ENCODE assay signal across 1 cellular context in the genomic region with DNA sequence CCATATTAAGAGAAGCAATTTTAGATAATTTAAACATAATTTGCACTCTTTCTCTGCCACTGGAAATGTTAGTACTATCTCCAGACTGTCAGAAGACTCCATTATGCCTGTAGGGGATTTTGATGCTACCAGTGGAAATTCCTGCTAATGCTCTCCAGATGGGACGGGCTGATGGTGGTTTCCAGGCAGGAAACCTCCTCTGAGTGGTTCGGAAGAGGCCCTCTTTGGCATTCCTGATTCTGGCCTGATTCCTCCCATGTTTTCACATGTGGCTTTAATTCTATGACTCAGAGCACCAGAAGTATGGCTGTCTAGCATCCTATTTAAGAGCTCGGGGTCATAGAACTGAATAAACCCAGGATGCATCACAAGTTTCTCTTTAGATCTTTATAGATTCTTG.
TF ChIP-seq lines count a peak whose summit lies in the region.

No MANE protein-coding gene starts in this region.

TF ChIP-seq in WTC11, 78 proteins besides CTCF, POLR2A, EP300 and RAD21 (continued from another document):
- TF ChIP-seq, protein P1, sequence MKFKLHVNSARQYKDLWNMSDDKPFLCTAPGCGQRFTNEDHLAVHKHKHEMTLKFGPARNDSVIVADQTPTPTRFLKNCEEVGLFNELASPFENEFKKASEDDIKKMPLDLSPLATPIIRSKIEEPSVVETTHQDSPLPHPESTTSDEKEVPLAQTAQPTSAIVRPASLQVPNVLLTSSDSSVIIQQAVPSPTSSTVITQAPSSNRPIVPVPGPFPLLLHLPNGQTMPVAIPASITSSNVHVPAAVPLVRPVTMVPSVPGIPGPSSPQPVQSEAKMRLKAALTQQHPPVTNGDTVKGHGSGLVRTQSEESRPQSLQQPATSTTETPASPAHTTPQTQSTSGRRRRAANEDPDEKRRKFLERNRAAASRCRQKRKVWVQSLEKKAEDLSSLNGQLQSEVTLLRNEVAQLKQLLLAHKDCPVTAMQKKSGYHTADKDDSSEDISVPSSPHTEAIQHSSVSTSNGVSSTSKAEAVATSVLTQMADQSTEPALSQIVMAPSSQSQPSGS (CRISPR knock-in tag; IDR thresholded peaks at IDR 0.05; ENCODE audit: borderline replicate concordance, low read depth): no peak
- no peak for TF ChIP-seq TP53 (CRISPR knock-in tag; IDR thresholded peaks at IDR 0.05)
- TF ChIP-seq, protein P2, sequence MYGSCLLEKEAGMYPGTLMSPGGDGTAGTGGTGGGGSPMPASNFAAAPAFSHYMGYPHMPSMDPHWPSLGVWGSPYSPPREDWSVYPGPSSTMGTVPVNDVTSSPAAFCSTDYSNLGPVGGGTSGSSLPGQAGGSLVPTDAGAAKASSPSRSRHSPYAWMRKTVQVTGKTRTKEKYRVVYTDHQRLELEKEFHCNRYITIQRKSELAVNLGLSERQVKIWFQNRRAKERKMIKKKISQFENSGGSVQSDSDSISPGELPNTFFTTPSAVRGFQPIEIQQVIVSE (CRISPR knock-in tag; IDR thresholded peaks at IDR 0.05; ENCODE audit: borderline replicate concordance): no peak
- TF ChIP-seq, protein P3, sequence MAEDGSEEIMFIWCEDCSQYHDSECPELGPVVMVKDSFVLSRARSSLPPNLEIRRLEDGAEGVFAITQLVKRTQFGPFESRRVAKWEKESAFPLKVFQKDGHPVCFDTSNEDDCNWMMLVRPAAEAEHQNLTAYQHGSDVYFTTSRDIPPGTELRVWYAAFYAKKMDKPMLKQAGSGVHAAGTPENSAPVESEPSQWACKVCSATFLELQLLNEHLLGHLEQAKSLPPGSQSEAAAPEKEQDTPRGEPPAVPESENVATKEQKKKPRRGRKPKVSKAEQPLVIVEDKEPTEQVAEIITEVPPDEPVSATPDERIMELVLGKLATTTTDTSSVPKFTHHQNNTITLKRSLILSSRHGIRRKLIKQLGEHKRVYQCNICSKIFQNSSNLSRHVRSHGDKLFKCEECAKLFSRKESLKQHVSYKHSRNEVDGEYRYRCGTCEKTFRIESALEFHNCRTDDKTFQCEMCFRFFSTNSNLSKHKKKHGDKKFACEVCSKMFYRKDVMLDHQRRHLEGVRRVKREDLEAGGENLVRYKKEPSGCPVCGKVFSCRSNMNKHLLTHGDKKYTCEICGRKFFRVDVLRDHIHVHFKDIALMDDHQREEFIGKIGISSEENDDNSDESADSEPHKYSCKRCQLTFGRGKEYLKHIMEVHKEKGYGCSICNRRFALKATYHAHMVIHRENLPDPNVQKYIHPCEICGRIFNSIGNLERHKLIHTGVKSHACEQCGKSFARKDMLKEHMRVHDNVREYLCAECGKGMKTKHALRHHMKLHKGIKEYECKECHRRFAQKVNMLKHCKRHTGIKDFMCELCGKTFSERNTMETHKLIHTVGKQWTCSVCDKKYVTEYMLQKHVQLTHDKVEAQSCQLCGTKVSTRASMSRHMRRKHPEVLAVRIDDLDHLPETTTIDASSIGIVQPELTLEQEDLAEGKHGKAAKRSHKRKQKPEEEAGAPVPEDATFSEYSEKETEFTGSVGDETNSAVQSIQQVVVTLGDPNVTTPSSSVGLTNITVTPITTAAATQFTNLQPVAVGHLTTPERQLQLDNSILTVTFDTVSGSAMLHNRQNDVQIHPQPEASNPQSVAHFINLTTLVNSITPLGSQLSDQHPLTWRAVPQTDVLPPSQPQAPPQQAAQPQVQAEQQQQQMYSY (CRISPR knock-in tag; IDR thresholded peaks at IDR 0.05): no peak
- TF ChIP-seq, protein P4, sequence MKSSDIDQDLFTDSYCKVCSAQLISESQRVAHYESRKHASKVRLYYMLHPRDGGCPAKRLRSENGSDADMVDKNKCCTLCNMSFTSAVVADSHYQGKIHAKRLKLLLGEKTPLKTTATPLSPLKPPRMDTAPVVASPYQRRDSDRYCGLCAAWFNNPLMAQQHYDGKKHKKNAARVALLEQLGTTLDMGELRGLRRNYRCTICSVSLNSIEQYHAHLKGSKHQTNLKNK (CRISPR knock-in tag; IDR thresholded peaks at IDR 0.05): no peak
- TF ChIP-seq TEAD4 (CRISPR knock-in tag; IDR thresholded peaks at IDR 0.05): no peak
- no peak for TF ChIP-seq FOXK1 (CRISPR knock-in tag; IDR thresholded peaks at IDR 0.05)
- TF ChIP-seq, protein P5, sequence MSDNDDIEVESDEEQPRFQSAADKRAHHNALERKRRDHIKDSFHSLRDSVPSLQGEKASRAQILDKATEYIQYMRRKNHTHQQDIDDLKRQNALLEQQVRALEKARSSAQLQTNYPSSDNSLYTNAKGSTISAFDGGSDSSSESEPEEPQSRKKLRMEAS (CRISPR knock-in tag; IDR thresholded peaks at IDR 0.05): no peak
- TF ChIP-seq ZNF263 (CRISPR knock-in tag; IDR thresholded peaks at IDR 0.05; ENCODE audit: low read depth): no peak
